In genomic region chr16:3780570-3780969, GRCh38 we compare ENCODE assay signal across 10 cellular contexts.
DNase-seq lines count a peak whose midpoint lies in the region; FAIRE-seq and TF ChIP-seq lines count a peak whose summit lies in the region.
"Had no signal": no experiment of that assay in that cellular context is flagged by ENCODE, and none has a peak within 500 bp of the region (broad histone marks: within the 10 kb centered on the region; RNA-seq: fewer than 3 reads in every experiment).

No MANE protein-coding gene starts in this region.

- no peaks in the 10 kb centered on the region for H3K9me3 ChIP-seq in HEK293 (ENCODE audit: control insufficient read depth, insufficient read depth, low read depth, low read length)
- no peaks in the 10 kb centered on the region for H3K9me3 ChIP-seq in keratinocyte (ENCODE audit: control insufficient read depth, low read depth, low read length)
- no peaks in the 10 kb centered on the region for H3K9me3 ChIP-seq in tibial nerve
- H3K9me3 ChIP-seq in Peyer's patch, result no peaks in the 10 kb centered on the region

- H3K4me1 ChIP-seq in HEK293 (ENCODE audit: control insufficient read depth, insufficient read depth, low read length) (no peaks in the 10 kb centered on the region), keratinocyte (ENCODE audit: control insufficient read depth, extremely low read depth, insufficient read depth, low read length) (no peaks in the 10 kb centered on the region), tibial nerve (peaks cover 0 to 10% (median 0%) of the 10 kb centered on the region in 4 donors), Peyer's patch (no peaks in the 10 kb centered on the region)
- H3K4me1 ChIP-seq: neural progenitor cell had no signal

- H3K27ac ChIP-seq in HEK293 (ENCODE audit: extremely low read depth, low read depth, low read length) (no peak overlapping the region), keratinocyte (ENCODE audit: control insufficient read depth, insufficient read depth, low read length) (no peak overlapping the region), tibial nerve (no peak overlapping the region), Peyer's patch (no peak overlapping the region)
- H3K27ac ChIP-seq: neural progenitor cell had no signal

- WGBS in tibial nerve, 2 donors, result 55 to 57% methylated on average over 6 of the region's 6 CpGs

- in situ Hi-C loops in Caki2 (cut with HindIII; ENCODE audit: low pct_unique_long_range_greater_than_20kb, low sequenced_read_pairs), result no loop called here

- H3K27me3 ChIP-seq in keratinocyte (ENCODE audit: control insufficient read depth, extremely low read depth, insufficient read depth, low read length) (no peaks in the 10 kb centered on the region), tibial nerve (no peaks in the 10 kb centered on the region), Peyer's patch (no peaks in the 10 kb centered on the region)
- H3K27me3 ChIP-seq: neural progenitor cell had no signal

- peak; percentile 70 for DNase-seq in Caki2 (ENCODE audit: low read depth)
- peak; percentile 47 for DNase-seq in SW480 (ENCODE audit: low spot score)
- no peak for DNase-seq in keratinocyte (ENCODE audit: low read depth, low spot score)
- no peak for DNase-seq in NOMO-1 treated with dmso at 0.1 percent for 144 hours (lab: John Stamatoyannopoulos, UW; ENCODE audit: unreplicated experiment)
- no peak for DNase-seq in tibial nerve (ENCODE audit: low spot score in 2 of 2)
- DNase-seq in epidermal melanocyte (ENCODE audit: insufficient read length, low spot score), result no peak
- DNase-seq in Peyer's patch, result no peak

- H3K4me3 ChIP-seq in HEK293 (ENCODE audit: low read depth, low read length), result no peak overlapping the region
- H3K4me3 ChIP-seq in keratinocyte (ENCODE audit: control insufficient read depth in 2 of 3, extremely low read depth in 1 of 3, insufficient read depth in 2 of 3, low read depth in 1 of 3, low read length in 3 of 3), result no peak overlapping the region
- no peak overlapping the region for H3K4me3 ChIP-seq in tibial nerve
- no peak overlapping the region for H3K4me3 ChIP-seq in Peyer's patch
- H3K4me3 ChIP-seq: neural progenitor cell had no signal

- CTCF ChIA-PET in HEK293 (lab: Yijun Ruan, JAX), result interaction anchor here (0.7 to 1.3 kb wide), 6 partner anchors 16 to 473 kb away, joined by 3 to 6 read pairs (median 4); no protein-coding TSS in a partner anchor

- TF ChIP-seq CTCF in HEK293 (tag by site-specific recombination; IDR thresholded peaks at IDR 0.05) (0 out of 2 replicates have a peak, but pooled peaks have one; percentile 27), keratinocyte (optimal IDR thresholded peaks at IDR 0.05 in 1 of 3, IDR thresholded peaks at IDR 0.05 in 1 of 3, conservative IDR thresholded peaks at IDR 0.05 in 1 of 3; ENCODE audit: extremely low read depth in 1 of 3, insufficient read depth in 2 of 3, low read length in 3 of 3) (peak in 1 of 3 experiments; percentile 46), tibial nerve (IDR thresholded peaks at IDR 0.05) (no peak), Peyer's patch (IDR thresholded peaks at IDR 0.05) (peak in 2 of 6 experiments; percentile 5)

- peaks cover 3% of the 10 kb centered on the region for H3K79me2 ChIP-seq in keratinocyte (ENCODE audit: control insufficient read depth, insufficient read depth, low read length)

- no peak for TF ChIP-seq POLR2A in tibial nerve (IDR thresholded peaks at IDR 0.05)
- no peak for TF ChIP-seq POLR2A in Peyer's patch (IDR thresholded peaks at IDR 0.05)

- no peak overlapping the region for H3K4me2 ChIP-seq in keratinocyte (ENCODE audit: control insufficient read depth, extremely low read depth, insufficient read depth, low read depth, low read length)
- H3K4me2 ChIP-seq: neural progenitor cell had no signal

- H3K9me1 ChIP-seq in keratinocyte (ENCODE audit: control insufficient read depth, extremely low read depth, insufficient read depth, low read length), result no peaks in the 10 kb centered on the region

- H3K36me3 ChIP-seq in HEK293 (ENCODE audit: control insufficient read depth in 2 of 2, insufficient read depth in 1 of 2, low read length in 2 of 2), result peaks cover 18 to 87% of the 10 kb centered on the region in 2 experiments
- peaks cover 11 to 20% of the 10 kb centered on the region in 2 experiments for H3K36me3 ChIP-seq in keratinocyte (ENCODE audit: control insufficient read depth in 2 of 2, extremely low read depth in 1 of 2, insufficient read depth in 2 of 2, low read length in 2 of 2)
- peaks cover 0 to 88% (median 3%) of the 10 kb centered on the region in 3 donors for H3K36me3 ChIP-seq in tibial nerve
- H3K36me3 ChIP-seq in Peyer's patch, result peaks cover 0 to 88% (median 0%) of the 10 kb centered on the region in 3 donors

- dilution Hi-C loops in keratinocyte (cut with MboI; ENCODE audit: extremely low pct_ligation_motif_present, low sequenced_read_pairs), result no loop called here

- H3K9ac ChIP-seq in keratinocyte (ENCODE audit: control insufficient read depth, extremely low read depth, insufficient read depth, low read length), result no peak overlapping the region
- H3K9ac ChIP-seq: neural progenitor cell had no signal

- H4K20me1 ChIP-seq in keratinocyte (ENCODE audit: control insufficient read depth, extremely low read depth, insufficient read depth, low read length), result no peaks in the 10 kb centered on the region

- no peak for TF ChIP-seq EP300 in tibial nerve (IDR thresholded peaks at IDR 0.05)

- H2AFZ ChIP-seq in keratinocyte (ENCODE audit: control insufficient read depth, low read length), result no peak overlapping the region
- H2AFZ ChIP-seq: neural progenitor cell had no signal

- POLR2A ChIA-PET in HEK293 (lab: Yijun Ruan, JAX), result interaction anchor here (0.7 kb wide), 1 partner anchor 1861 kb away, joined by 6 read pairs; no protein-coding TSS in a partner anchor

- peak; percentile 36 for FAIRE-seq in keratinocyte (lab: Jason Lieb, UNC)
- FAIRE-seq: frontal cortex had no signal

TF ChIP-seq in HEK293, 187 proteins besides CTCF, POLR2A, EP300 and RAD21:
- TF ChIP-seq GLIS2 (tag by site-specific recombination; IDR thresholded peaks at IDR 0.05) (no peak), ZFP37 (tag by site-specific recombination; IDR thresholded peaks at IDR 0.05) (no peak), MYNN (tag by site-specific recombination; IDR thresholded peaks at IDR 0.05; ENCODE audit: borderline replicate concordance) (no peak), HIC1 (tag by site-specific recombination; IDR thresholded peaks at IDR 0.05) (no peak), ZNF654 (tag by site-specific recombination; IDR thresholded peaks at IDR 0.05; ENCODE audit: low read depth) (peak; percentile 23), ZNF18 (tag by site-specific recombination; IDR thresholded peaks at IDR 0.05) (no peak), ZSCAN23 (tag by site-specific recombination; IDR thresholded peaks at IDR 0.05) (no peak)

Comparison
In these comparisons a context has a peak if more than half of its experiments do, and no peak if none do; other contexts are left out.
1. DNase-seq: peak in Caki2 (single experiment) and SW480 (single experiment); none in keratinocyte (single experiment), NOMO-1 treated with dmso at 0.1 percent for 144 hours (single experiment), tibial nerve (0 of 2), epidermal melanocyte (single experiment) and Peyer's patch (0 of 3).